8 cellular contexts compared by ENCODE assay signal in genomic region chr5:14809369-14810144, GRCh38.
DNase-seq lines count a peak whose midpoint lies in the region; ATAC-seq, FAIRE-seq and TF ChIP-seq lines count a peak whose summit lies in the region.

No MANE protein-coding gene starts in this region.

- H3K4me1 ChIP-seq in OCI-LY1 (ENCODE audit: insufficient read depth, low read length, severe bottlenecking) = peaks cover 39% of the 10 kb centered on the region
- peaks cover 52% of the 10 kb centered on the region for H3K4me1 ChIP-seq in psoas muscle

- no peaks in the 10 kb centered on the region for H3K27me3 ChIP-seq in OCI-LY1 (ENCODE audit: insufficient read depth, low read length)
- H3K27me3 ChIP-seq in psoas muscle (ENCODE audit: insufficient read depth in 3 of 3, low read length in 2 of 3) = no peaks in the 10 kb centered on the region

- intact Hi-C loops in psoas muscle (cut with DNase I) = no loop called here

- peak overlapping the region; percentile 44; the same call in 1 of the 2 replicates for H3K9ac ChIP-seq in OCI-LY1 (ENCODE audit: low read length)

- no peak overlapping the region for H3K27ac Mint-ChIP-seq in type B pancreatic cell

- no peak for FAIRE-seq in urothelium cell line (lab: Jason Lieb, UNC)

- H3K9me3 ChIP-seq in OCI-LY1 (ENCODE audit: low read length) = no peaks in the 10 kb centered on the region
- H3K9me3 ChIP-seq in psoas muscle = no peaks in the 10 kb centered on the region

- peak; percentile 89 for DNase-seq in GM12864 (ENCODE audit: low read depth)
- peak; percentile 47 for DNase-seq in activated T-cell treated with anti-CD3 and anti-CD28 coated beads for 4 hours
- DNase-seq in fibroblast of the aortic adventitia (ENCODE audit: low read depth) = peak; percentile 82
- peak; percentile 56 to 68 for DNase-seq in psoas muscle
- DNase-seq in urothelium cell line (ENCODE audit: low spot score) = peak; percentile 91
- DNase-seq in type B pancreatic cell (ENCODE audit: extremely low spot score, unreplicated experiment) = no peak

- 49 to 68% (median 55%) methylated on average over 10 of the region's 10 CpGs for WGBS in psoas muscle, 3 donors

- no peak overlapping the region for H3K4me3 Mint-ChIP-seq in type B pancreatic cell

- no peak overlapping the region for H2AFZ ChIP-seq in OCI-LY1 (ENCODE audit: low read length)

- no peaks in the 10 kb centered on the region for H3F3A ChIP-seq in OCI-LY1 (ENCODE audit: insufficient read depth, low read length)

- H3K36me3 ChIP-seq in OCI-LY1 (ENCODE audit: insufficient read depth, low read length) = peaks cover 9% of the 10 kb centered on the region
- H3K36me3 ChIP-seq in psoas muscle (ENCODE audit: insufficient read depth in 1 of 2, low read depth in 1 of 2) = no peaks in the 10 kb centered on the region

- H3K9me2 ChIP-seq in OCI-LY1 (ENCODE audit: low read depth, low read length) = no peaks in the 10 kb centered on the region

- ATAC-seq in HG02763 (IDR thresholded peaks at IDR 0.05; ENCODE audit: unreplicated experiment) (peak; percentile 99), psoas muscle (peak; percentile 50 to 82 (median 58))

- peak overlapping the region; percentile 33 for H3K4me3 ChIP-seq in GM12864 (ENCODE audit: low read depth, low read length)
- H3K4me3 ChIP-seq in OCI-LY1 (ENCODE audit: low read depth, low read length, poor library complexity, severe bottlenecking) = peak overlapping the region; percentile 32
- H3K4me3 ChIP-seq in fibroblast of the aortic adventitia (ENCODE audit: low read depth, low read length) = peak overlapping the region; percentile 47
- H3K4me3 ChIP-seq in psoas muscle = no peak overlapping the region

- H3K27ac ChIP-seq in OCI-LY1 (ENCODE audit: low read depth, low read length, poor library complexity, severe bottlenecking) (peak overlapping the region; percentile 73), psoas muscle (peak overlapping the region; percentile 60)

- H3K4me2 ChIP-seq in OCI-LY1 (ENCODE audit: low read length) = peak overlapping the region; percentile 41

- no peaks in the 10 kb centered on the region for H3K27me3 Mint-ChIP-seq in type B pancreatic cell

- peaks cover 8% of the 10 kb centered on the region for H3K9me3 Mint-ChIP-seq in type B pancreatic cell

- peaks cover 24% of the 10 kb centered on the region for H3K4me1 Mint-ChIP-seq in type B pancreatic cell (ENCODE audit: unreplicated experiment)

- H3K79me2 ChIP-seq in OCI-LY1 (ENCODE audit: insufficient read depth, low read length) = no peaks in the 10 kb centered on the region; the same call in 1 of the 2 replicates

- peaks cover 12% of the 10 kb centered on the region for H3K36me3 Mint-ChIP-seq in type B pancreatic cell

- TF ChIP-seq CTCF in GM12864 (IDR thresholded peaks at IDR 0.05; ENCODE audit: low read depth, low read length, missing control alignments) (no peak), OCI-LY1 (IDR thresholded peaks at IDR 0.05; ENCODE audit: low read length) (no peak), fibroblast of the aortic adventitia (IDR thresholded peaks at IDR 0.05; ENCODE audit: insufficient read depth, low read length) (no peak), psoas muscle (IDR thresholded peaks at IDR 0.05) (no peak), type B pancreatic cell (conservative IDR thresholded peaks at IDR 0.05) (no peak)

- no peaks in the 10 kb centered on the region for H4K20me1 ChIP-seq in OCI-LY1 (ENCODE audit: insufficient read depth, low read length)
